Comparison of ENCODE assay signal across 21 cellular contexts in the genomic region with DNA sequence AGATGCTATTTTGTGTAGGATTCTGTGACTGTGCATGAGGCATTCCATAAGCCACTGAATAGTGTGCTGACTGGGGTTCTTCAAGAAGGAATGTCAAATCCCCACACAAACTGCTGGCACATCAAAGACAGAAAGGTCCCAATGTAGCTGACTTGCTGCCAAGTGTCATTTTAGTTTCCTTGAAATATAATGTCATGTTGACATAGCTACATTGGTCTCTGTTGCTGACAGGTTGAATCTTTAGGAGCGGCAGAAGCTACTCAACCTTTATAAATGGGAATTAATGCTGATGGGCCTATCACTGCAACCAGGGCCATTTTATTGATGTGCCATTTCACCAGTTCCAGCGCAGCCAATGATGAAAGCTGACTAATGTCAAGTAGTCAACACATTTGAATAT.
DNase-seq lines count a peak whose midpoint lies in the region; ATAC-seq and TF ChIP-seq lines count a peak whose summit lies in the region.
"Had no signal": no experiment of that assay in that cellular context is flagged by ENCODE, and none has a peak within 500 bp of the region (broad histone marks: within the 10 kb centered on the region; RNA-seq: fewer than 3 reads in every experiment).

No MANE protein-coding gene starts in this region.

- no peaks in the 10 kb centered on the region for H3K9me3 ChIP-seq in neural cell (ENCODE audit: low read length)
- H3K9me3 ChIP-seq: BLaER1, Caco-2, HAP-1 had no signal

- H3K79me2 ChIP-seq in neural cell (replicated peaks; ENCODE audit: insufficient read depth, low read length): no peaks in the 10 kb centered on the region

- CTCF ChIA-PET in activated CD4-positive, alpha-beta T cell treated with anti-CD3 and anti-CD28 coated beads for 36 hours (lab: Charles Lee): interaction anchor here (1.0 kb wide), 1 partner anchor 539 kb away, joined by 3 read pairs; no protein-coding TSS in a partner anchor

- intact Hi-C loops in activated CD4-positive, alpha-beta T cell treated with anti-CD3 and anti-CD28 coated beads for 36 hours (cut with DNase I, micrococcal nuclease): loop anchor here (5.0 to 10.0 kb wide), 8 partner anchors 492 to 1825 kb away; partner anchors contain the start of genes RGS2 (in 2 of the 2) and CDC73 (in 1 of the 2)

- H3K27ac ChIP-seq in neural cell (ENCODE audit: low read length): no peak overlapping the region
- H3K27ac ChIP-seq: 22Rv1, BLaER1, C4-2B had no signal

- H3K27ac Mint-ChIP-seq in activated CD4-positive, alpha-beta T cell treated with anti-CD3 and anti-CD28 coated beads for 36 hours: peak overlapping the region; percentile 6
- H3K27ac Mint-ChIP-seq in activated T-cell treated with anti-CD3 and anti-CD28 coated beads, Interleukin-2, amount 50 U/mL, for 72 hours: peak overlapping the region; percentile 98
- H3K27ac Mint-ChIP-seq: B cell; CD4-positive, CD25-positive, alpha-beta regulatory T cell; CD8-positive, alpha-beta T cell; GM23338; HFFc6 had no signal

- no peak for TF ChIP-seq CTCF in neural cell (IDR thresholded peaks at IDR 0.05; ENCODE audit: poor library complexity, severe bottlenecking)

- H3K9ac ChIP-seq in neural cell (ENCODE audit: low read length): no peak overlapping the region
- H3K9ac ChIP-seq: BLaER1 had no signal

- no peak for TF ChIP-seq RAD21 in neural cell (conservative IDR thresholded peaks at IDR 0.05)

- H3K36me3 ChIP-seq in neural cell (ENCODE audit: insufficient read depth, low read length): no peaks in the 10 kb centered on the region
- H3K36me3 ChIP-seq: BLaER1, HAP-1 had no signal

- POLR2A ChIA-PET in activated CD4-positive, alpha-beta T cell treated with anti-CD3 and anti-CD28 coated beads for 36 hours (lab: Charles Lee): no interaction called here

- no peak for ATAC-seq in activated CD4-positive, alpha-beta T cell treated with anti-CD3 and anti-CD28 coated beads for 36 hours
- ATAC-seq in activated T-cell treated with anti-CD3 and anti-CD28 coated beads, Interleukin-2, amount 50 U/mL, for 72 hours (replicated peaks in 1 of 2): no peak
- ATAC-seq: CD8-positive, alpha-beta T cell; GM12878; GM23338 had no signal

- no peak overlapping the region for H2AFZ ChIP-seq in neural cell (ENCODE audit: low read depth, low read length)
- H2AFZ ChIP-seq: GM23338 had no signal

- no peaks in the 10 kb centered on the region for H3K27me3 ChIP-seq in neural cell (ENCODE audit: insufficient read depth, low read depth, low read length)
- H3K27me3 ChIP-seq: BLaER1 had no signal

- peaks cover 38% of the 10 kb centered on the region for H3K4me1 Mint-ChIP-seq in activated CD4-positive, alpha-beta T cell treated with anti-CD3 and anti-CD28 coated beads for 36 hours
- H3K4me1 Mint-ChIP-seq in activated T-cell treated with anti-CD3 and anti-CD28 coated beads, Interleukin-2, amount 50 U/mL, for 72 hours (ENCODE audit: low read depth): peaks cover 50% of the 10 kb centered on the region

- H3K9me2 ChIP-seq in neural cell (ENCODE audit: insufficient read depth, low read length): no peaks in the 10 kb centered on the region

- H3K36me3 Mint-ChIP-seq in activated CD4-positive, alpha-beta T cell treated with anti-CD3 and anti-CD28 coated beads for 36 hours (ENCODE audit: low read depth): peaks cover 2% of the 10 kb centered on the region
- H3K36me3 Mint-ChIP-seq in activated T-cell treated with anti-CD3 and anti-CD28 coated beads, Interleukin-2, amount 50 U/mL, for 72 hours (ENCODE audit: insufficient read depth in 2 of 2): peaks cover 4 to 8% of the 10 kb centered on the region in 2 donors
- H3K36me3 Mint-ChIP-seq: CD4-positive, CD25-positive, alpha-beta regulatory T cell; CD8-positive, alpha-beta T cell had no signal

- TF ChIP-seq EP300 in neural cell (conservative IDR thresholded peaks at IDR 0.05; ENCODE audit: poor library complexity, severe bottlenecking): peak; percentile 96

- H3K4me3 ChIP-seq in neural cell (ENCODE audit: low read length): no peak overlapping the region
- H3K4me3 ChIP-seq: BLaER1, GM12878, GM23338, HAP-1 had no signal

- no peaks in the 10 kb centered on the region for H3F3A ChIP-seq in neural cell (ENCODE audit: insufficient read depth, low read length, poor library complexity, severe bottlenecking)

- no peaks in the 10 kb centered on the region for H4K20me1 ChIP-seq in neural cell (ENCODE audit: insufficient read depth)
- H4K20me1 ChIP-seq: BLaER1 had no signal

- DNase-seq in activated CD4-positive, alpha-beta T cell treated with anti-CD3 and anti-CD28 coated beads for 36 hours: no peak
- no peak for DNase-seq in activated CD4-positive, alpha-beta T cell treated with anti-CD3 and anti-CD28 coated beads for 48 hours
- no peak for DNase-seq in activated T-cell treated with anti-CD3 and anti-CD28 coated beads, Interleukin-2, amount 50 U/mL, for 72 hours
- DNase-seq in activated T-cell treated with anti-CD3 and anti-CD28 coated beads for 4 hours (no peak), NCI-H748 (lab: John Stamatoyannopoulos, UW; ENCODE audit: unreplicated experiment) (no peak)
- DNase-seq: Caco-2; CD4-positive, CD25-positive, alpha-beta regulatory T cell; CD8-positive, alpha-beta T cell; DMS 273 treated with DMSO at 0.1 percent for 48 hours; DMS79; EL; GDM1; HFFc6 had no signal

- no peaks in the 10 kb centered on the region for H3K27me3 Mint-ChIP-seq in activated CD4-positive, alpha-beta T cell treated with anti-CD3 and anti-CD28 coated beads for 36 hours
- H3K27me3 Mint-ChIP-seq in activated T-cell treated with anti-CD3 and anti-CD28 coated beads, Interleukin-2, amount 50 U/mL, for 72 hours (ENCODE audit: low read depth): no peaks in the 10 kb centered on the region

- H3K9me3 Mint-ChIP-seq in activated CD4-positive, alpha-beta T cell treated with anti-CD3 and anti-CD28 coated beads for 36 hours (ENCODE audit: low read depth): no peaks in the 10 kb centered on the region
- peaks cover 2 to 5% of the 10 kb centered on the region in 2 donors for H3K9me3 Mint-ChIP-seq in activated T-cell treated with anti-CD3 and anti-CD28 coated beads, Interleukin-2, amount 50 U/mL, for 72 hours
- H3K9me3 Mint-ChIP-seq: CD8-positive, alpha-beta T cell; GM23338; HFFc6 had no signal

- H3K4me2 ChIP-seq in neural cell (ENCODE audit: low read length): no peak overlapping the region
- H3K4me2 ChIP-seq: BLaER1, GM23338 had no signal

- no peak overlapping the region for H3K4me3 Mint-ChIP-seq in activated CD4-positive, alpha-beta T cell treated with anti-CD3 and anti-CD28 coated beads for 36 hours
- H3K4me3 Mint-ChIP-seq in activated T-cell treated with anti-CD3 and anti-CD28 coated beads, Interleukin-2, amount 50 U/mL, for 72 hours: no peak overlapping the region
- H3K4me3 Mint-ChIP-seq: B cell; CD4-positive, CD25-positive, alpha-beta regulatory T cell; CD8-positive, alpha-beta T cell; GM23338; HFFc6 had no signal

TF ChIP-seq in neural cell, 6 proteins besides CTCF, POLR2A, EP300 and RAD21:
- TF ChIP-seq EZH2 (IDR thresholded peaks at IDR 0.05; ENCODE audit: borderline replicate concordance, insufficient read depth, low read length, poor library complexity, severe bottlenecking) (no peak), TAF1 (IDR thresholded peaks at IDR 0.05; ENCODE audit: low read depth) (no peak), MXI1 (conservative IDR thresholded peaks at IDR 0.05; ENCODE audit: poor library complexity, severe bottlenecking) (no peak), SMC3 (conservative IDR thresholded peaks at IDR 0.05; ENCODE audit: poor library complexity) (no peak), POLR2AphosphoS5 (IDR thresholded peaks at IDR 0.05) (peak; percentile 90)
- TF ChIP-seq, protein P1, sequence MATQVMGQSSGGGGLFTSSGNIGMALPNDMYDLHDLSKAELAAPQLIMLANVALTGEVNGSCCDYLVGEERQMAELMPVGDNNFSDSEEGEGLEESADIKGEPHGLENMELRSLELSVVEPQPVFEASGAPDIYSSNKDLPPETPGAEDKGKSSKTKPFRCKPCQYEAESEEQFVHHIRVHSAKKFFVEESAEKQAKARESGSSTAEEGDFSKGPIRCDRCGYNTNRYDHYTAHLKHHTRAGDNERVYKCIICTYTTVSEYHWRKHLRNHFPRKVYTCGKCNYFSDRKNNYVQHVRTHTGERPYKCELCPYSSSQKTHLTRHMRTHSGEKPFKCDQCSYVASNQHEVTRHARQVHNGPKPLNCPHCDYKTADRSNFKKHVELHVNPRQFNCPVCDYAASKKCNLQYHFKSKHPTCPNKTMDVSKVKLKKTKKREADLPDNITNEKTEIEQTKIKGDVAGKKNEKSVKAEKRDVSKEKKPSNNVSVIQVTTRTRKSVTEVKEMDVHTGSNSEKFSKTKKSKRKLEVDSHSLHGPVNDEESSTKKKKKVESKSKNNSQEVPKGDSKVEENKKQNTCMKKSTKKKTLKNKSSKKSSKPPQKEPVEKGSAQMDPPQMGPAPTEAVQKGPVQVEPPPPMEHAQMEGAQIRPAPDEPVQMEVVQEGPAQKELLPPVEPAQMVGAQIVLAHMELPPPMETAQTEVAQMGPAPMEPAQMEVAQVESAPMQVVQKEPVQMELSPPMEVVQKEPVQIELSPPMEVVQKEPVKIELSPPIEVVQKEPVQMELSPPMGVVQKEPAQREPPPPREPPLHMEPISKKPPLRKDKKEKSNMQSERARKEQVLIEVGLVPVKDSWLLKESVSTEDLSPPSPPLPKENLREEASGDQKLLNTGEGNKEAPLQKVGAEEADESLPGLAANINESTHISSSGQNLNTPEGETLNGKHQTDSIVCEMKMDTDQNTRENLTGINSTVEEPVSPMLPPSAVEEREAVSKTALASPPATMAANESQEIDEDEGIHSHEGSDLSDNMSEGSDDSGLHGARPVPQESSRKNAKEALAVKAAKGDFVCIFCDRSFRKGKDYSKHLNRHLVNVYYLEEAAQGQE (IDR thresholded peaks at IDR 0.05; ENCODE audit: borderline replicate concordance): no peak
